14 cellular contexts compared by ENCODE assay signal in the genomic region with DNA sequence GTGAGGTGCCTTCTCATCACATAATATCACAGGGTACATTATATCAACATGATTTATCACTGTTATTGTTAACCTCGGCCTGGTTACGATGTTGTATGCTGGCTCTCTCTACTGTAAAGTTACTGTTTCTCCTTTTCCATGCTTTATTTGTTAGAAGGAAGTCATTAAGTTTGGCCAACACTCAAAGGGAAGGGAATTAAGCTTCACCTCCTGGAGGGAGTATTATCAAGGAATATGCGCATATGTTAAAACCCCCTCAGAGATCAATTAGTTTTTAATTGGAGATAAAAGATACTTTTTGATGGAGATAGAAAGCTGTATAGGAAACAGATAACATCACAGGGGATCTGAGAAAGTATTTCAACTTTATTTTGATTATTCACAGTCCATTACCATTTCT.
A peak's percentile ranks its signal among the peaks of the same experiment; 100 is the strongest.
DNase-seq lines count a peak whose midpoint lies in the region; ATAC-seq and TF ChIP-seq lines count a peak whose summit lies in the region.
"Had no signal": no experiment of that assay in that cellular context is flagged by ENCODE, and none has a peak within 500 bp of the region (broad histone marks: within the 10 kb centered on the region; RNA-seq: fewer than 3 reads in every experiment).

No MANE protein-coding gene starts in this region.

- H3K4me3 ChIP-seq in NT2/D1 (ENCODE audit: insufficient read length, low read depth) (no peak overlapping the region), iPS-20b (ENCODE audit: low read length) (peak overlapping the region; percentile 38)
- H3K4me3 ChIP-seq: BLaER1 treated with 17β-estradiol and CSF1 and Interleukin-3, amounts not matched to agents 10 nM and 100 nM had no signal

- TF ChIP-seq CTCF in Calu3 (IDR thresholded peaks at IDR 0.05; ENCODE audit: unreplicated experiment): no peak

- H3K9ac ChIP-seq in NT2/D1 (ENCODE audit: insufficient read length, low read depth) (no peak overlapping the region), iPS-20b (ENCODE audit: low read depth, low read length) (peak overlapping the region; percentile 34; the same call in 1 of the 2 replicates)
- H3K9ac ChIP-seq: BLaER1 treated with 17β-estradiol and CSF1 and Interleukin-3, amounts not matched to agents 10 nM and 100 nM had no signal

- H3K4me1 ChIP-seq in NT2/D1 (ENCODE audit: insufficient read depth, insufficient read length): no peaks in the 10 kb centered on the region
- peaks cover 55% of the 10 kb centered on the region for H3K4me1 ChIP-seq in iPS-20b (ENCODE audit: insufficient read depth, low read length)

- H3K27ac Mint-ChIP-seq in Calu3 (ENCODE audit: unreplicated experiment): no peak overlapping the region
- H3K27ac Mint-ChIP-seq: CD4-positive, CD25-positive, alpha-beta regulatory T cell had no signal

- H3K4me3 Mint-ChIP-seq in Calu3 (ENCODE audit: low read depth, unreplicated experiment): no peak overlapping the region
- H3K4me3 Mint-ChIP-seq: CD4-positive, CD25-positive, alpha-beta regulatory T cell had no signal

- H3K36me3 Mint-ChIP-seq in Calu3 (ENCODE audit: insufficient read depth, unreplicated experiment): no peaks in the 10 kb centered on the region
- H3K36me3 Mint-ChIP-seq: CD4-positive, CD25-positive, alpha-beta regulatory T cell had no signal

- ATAC-seq in GM21367 (IDR thresholded peaks at IDR 0.05; ENCODE audit: unreplicated experiment) (no peak), GM21717 (IDR thresholded peaks at IDR 0.05; ENCODE audit: unreplicated experiment) (no peak)

- no peaks in the 10 kb centered on the region for H3K9me3 ChIP-seq in NT2/D1 (ENCODE audit: insufficient read depth, low read length)
- peaks cover 5% of the 10 kb centered on the region; the same call in 1 of the 2 replicates for H3K9me3 ChIP-seq in iPS-20b (ENCODE audit: insufficient read depth, low read depth, low read length)

- BruUV-seq in Calu3 (replicated peaks; lab: Mats Ljungman, UMichigan): no TSS peak

- H3K27me3 ChIP-seq in NT2/D1 (ENCODE audit: insufficient read depth, insufficient read length) (no peaks in the 10 kb centered on the region), iPS-20b (ENCODE audit: insufficient read depth, low read length) (peaks cover 38% of the 10 kb centered on the region; the same call in 1 of the 2 replicates)
- H3K27me3 ChIP-seq: BLaER1 treated with 17β-estradiol and CSF1 and Interleukin-3, amounts not matched to agents 10 nM and 100 nM had no signal

- no peak overlapping the region for H3K27ac ChIP-seq in iPS-20b (ENCODE audit: low read length)
- H3K27ac ChIP-seq: 22Rv1; BLaER1 treated with 17β-estradiol and CSF1 and Interleukin-3, amounts not matched to agents 10 nM and 100 nM had no signal

- CTCF ChIA-PET in Calu3 (lab: Charles Lee): no interaction called here

- no peaks in the 10 kb centered on the region for H3K27me3 Mint-ChIP-seq in Calu3 (ENCODE audit: unreplicated experiment)
- H3K27me3 Mint-ChIP-seq: CD4-positive, CD25-positive, alpha-beta regulatory T cell had no signal

- no peaks in the 10 kb centered on the region for H3K9me3 Mint-ChIP-seq in Calu3 (ENCODE audit: low read depth, unreplicated experiment)

- DNase-seq in DMS79 treated with DMSO at 0.1 percent for 48 hours (lab: John Stamatoyannopoulos, UW) (peak; percentile 19), DMS79 (lab: John Stamatoyannopoulos, UW) (no peak), NT2/D1 (ENCODE audit: low read depth, low spot score) (peak; percentile 13), Calu3 (no peak)
- DNase-seq: ACHN; CD4-positive, CD25-positive, alpha-beta regulatory T cell; DMS 273 treated with DMSO at 0.1 percent for 48 hours; EL; H7 had no signal

- H3K36me3 ChIP-seq in NT2/D1 (ENCODE audit: insufficient read depth, insufficient read length, low read length) (no peaks in the 10 kb centered on the region), iPS-20b (ENCODE audit: insufficient read depth, low read depth, low read length) (no peaks in the 10 kb centered on the region)
- H3K36me3 ChIP-seq: BLaER1 treated with 17β-estradiol and CSF1 and Interleukin-3, amounts not matched to agents 10 nM and 100 nM had no signal

- H3K4me1 Mint-ChIP-seq in Calu3 (ENCODE audit: low read depth, unreplicated experiment): no peaks in the 10 kb centered on the region
- H3K4me1 Mint-ChIP-seq: CD4-positive, CD25-positive, alpha-beta regulatory T cell had no signal

- intact Hi-C loops in Calu3 (cut with micrococcal nuclease; ENCODE audit: unreplicated experiment): no loop called here

Comparison
In these comparisons a context has a peak if more than half of its experiments do, and no peak if none do; other contexts are left out.
1. DNase-seq: peak in DMS79 treated with DMSO at 0.1 percent for 48 hours (single experiment) and NT2/D1 (single experiment); none in DMS79 (single experiment) and Calu3 (single experiment).